10 cellular contexts compared by ENCODE assay signal in the genomic region with DNA sequence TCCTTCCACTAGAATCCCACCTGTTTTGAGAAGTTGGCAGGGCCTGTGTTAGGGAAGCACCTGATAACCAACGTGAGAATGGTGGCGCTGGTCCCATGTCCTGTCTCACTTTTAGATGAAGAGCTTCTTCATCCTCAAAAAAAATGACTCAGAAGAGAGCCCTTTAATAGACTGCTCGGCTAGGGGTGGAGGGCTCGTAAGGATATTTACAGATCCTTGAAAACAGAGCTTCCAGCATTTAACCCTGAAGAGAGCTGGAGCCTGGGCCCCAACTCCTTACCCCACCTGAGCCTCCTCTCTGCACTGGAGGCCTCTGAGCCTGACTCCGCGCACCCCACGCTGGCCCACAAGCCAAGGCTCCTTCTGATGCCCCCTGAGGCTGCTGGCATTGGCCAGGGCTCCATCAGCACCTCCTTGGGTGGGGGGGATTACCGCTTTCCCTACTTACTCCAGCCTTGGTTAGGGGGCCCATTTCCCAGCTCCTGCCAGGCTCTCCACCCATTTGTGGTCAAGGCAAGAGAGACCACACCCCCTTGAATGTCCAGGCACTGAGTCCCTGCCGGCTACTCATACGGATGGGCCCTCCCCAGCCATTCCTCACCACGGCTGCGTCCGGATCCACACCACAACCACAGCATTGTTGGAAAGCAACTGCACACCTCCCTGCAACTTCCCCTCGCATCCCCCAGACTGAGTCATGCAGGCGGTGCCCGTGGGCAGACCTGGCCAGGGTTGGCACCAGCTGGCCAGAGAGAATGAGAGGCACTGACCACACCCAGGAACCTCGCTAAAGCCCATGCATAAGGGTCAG. TPM values are rescaled to one million over a fixed set of nuclear protein-coding genes. Genes with fewer than 3 reads are reported as not detected.
DNase-seq lines count a peak whose midpoint lies in the region; ATAC-seq and TF ChIP-seq lines count a peak whose summit lies in the region.
"Had no signal": no experiment of that assay in that cellular context is flagged by ENCODE, and none has a peak within 500 bp of the region (broad histone marks: within the 10 kb centered on the region; RNA-seq: fewer than 3 reads in every experiment).

No MANE protein-coding gene starts in this region.

- H2BK5ac ChIP-seq in IMR-90 (ENCODE audit: low read depth, low read length, poor library complexity, severe bottlenecking) (peak overlapping the region; percentile 85), mesenchymal stem cell (ENCODE audit: low read depth, low read length, poor library complexity, severe bottlenecking) (no peak overlapping the region)

- no TSS peak for BruUV-seq in IMR-90 (replicated peaks; lab: Mats Ljungman, UMichigan)

- CTCF ChIA-PET in IMR-90 (lab: Yijun Ruan, JAX), result interaction anchor here (0.6 to 1.4 kb wide), 3 partner anchors 8 to 390 kb away, joined by 3 to 4 read pairs (median 4); no protein-coding TSS in a partner anchor
- CTCF ChIA-PET in activated CD4-positive, alpha-beta memory T cell treated with anti-CD3 and anti-CD28 coated beads for 36 hours (lab: Charles Lee), result interaction anchor here (1.0 to 2.0 kb wide), 5 partner anchors 9 to 93 kb away, joined by 3 to 8 read pairs (median 4); no protein-coding TSS in a partner anchor

- H2AFZ ChIP-seq in IMR-90 (replicated peaks; ENCODE audit: low read length, poor library complexity), result peak overlapping the region; percentile 85
- H2AFZ ChIP-seq in mesenchymal stem cell (ENCODE audit: low read depth, low read length), result no peak overlapping the region

- H4K5ac ChIP-seq in IMR-90 (ENCODE audit: low read depth, low read length), result no peak overlapping the region; the same call in 1 of the 2 replicates

- no peak for TF ChIP-seq POLR2A in IMR-90 (IDR thresholded peaks at IDR 0.05; ENCODE audit: low read depth, low read length)

- peak; percentile 27 to 50 for DNase-seq in AML-193 (lab: John Stamatoyannopoulos, UW)
- peak; percentile 92 for DNase-seq in IMR-90
- peak; percentile 83 to 94 for DNase-seq in cardiac fibroblast (ENCODE audit: low read depth in 2 of 2)
- peak; percentile 78 for DNase-seq in mesenchymal stem cell
- no peak for DNase-seq in stimulated activated naive CD8-positive, alpha-beta T cell treated with anti-CD3 and anti-CD28 coated beads, Interleukin-15, Interleukin-2, amounts not matched to agents 100 U/mL and 50 U/mL, for 24 hours
- no peak for DNase-seq in activated CD4-positive, alpha-beta memory T cell treated with anti-CD3 and anti-CD28 coated beads for 36 hours
- DNase-seq in Kasumi-1 (lab: John Stamatoyannopoulos, UW), result no peak

- H3K9ac ChIP-seq in IMR-90 (ENCODE audit: low read depth, low read length) (no peak overlapping the region), mesenchymal stem cell (ENCODE audit: low read length) (peak overlapping the region; percentile 60)

- H2BK20ac ChIP-seq in IMR-90 (ENCODE audit: low read depth, low read length), result peak overlapping the region; percentile 84

- whole genome bisulfite sequencing in IMR-90 (ENCODE audit: extremely low coverage in 2 of 2, insufficient read length in 1 of 2), 2 experiments, result 0% methylated on average over 1 of the region's 17 CpGs; no CpG with 5 or more reads in 1 of the 2 experiments
- WGBS in mesenchymal stem cell, result 56% methylated on average over 17 of the region's 17 CpGs

- peaks cover 22% of the 10 kb centered on the region for H3K4me1 ChIP-seq in IMR-90 (ENCODE audit: control insufficient read depth, insufficient read depth, low read length)
- peaks cover 44% of the 10 kb centered on the region for H3K4me1 ChIP-seq in mesenchymal stem cell (ENCODE audit: control insufficient read depth, insufficient read depth, low read depth, low read length)

- no peaks in the 10 kb centered on the region for H3K36me3 Mint-ChIP-seq in activated CD4-positive, alpha-beta memory T cell treated with anti-CD3 and anti-CD28 coated beads for 36 hours

- no peaks in the 10 kb centered on the region for H4K20me1 ChIP-seq in IMR-90 (ENCODE audit: insufficient read depth, low read length)

- peak overlapping the region; percentile 46 for H3K14ac ChIP-seq in IMR-90 (replicated peaks; ENCODE audit: low read depth, low read length)
- H3K14ac ChIP-seq in mesenchymal stem cell (ENCODE audit: low read length in 2 of 2), result peak overlapping the region in 1 of 2 experiments; percentile 38

- no peak overlapping the region for H3K27ac Mint-ChIP-seq in activated CD4-positive, alpha-beta memory T cell treated with anti-CD3 and anti-CD28 coated beads for 36 hours

- H3K18ac ChIP-seq in IMR-90 (ENCODE audit: low read depth, low read length) (peak overlapping the region; percentile 9; the same call in 1 of the 2 replicates), mesenchymal stem cell (ENCODE audit: low read depth in 1 of 2, low read length in 2 of 2) (peak overlapping the region; percentile 71 to 77)

- POLR2A ChIA-PET in IMR-90 (lab: Charles Lee; ENCODE audit: unreplicated experiment), result interaction anchor here (0.5 to 0.7 kb wide), 2 partner anchors 17 to 23 kb away, joined by 3 to 4 read pairs; no protein-coding TSS in a partner anchor
- POLR2A ChIA-PET in activated CD4-positive, alpha-beta memory T cell treated with anti-CD3 and anti-CD28 coated beads for 36 hours (lab: Charles Lee), result no interaction called here

- intact Hi-C loops in IMR-90 (cut with micrococcal nuclease), result no loop called here
- intact Hi-C loops in activated CD4-positive, alpha-beta memory T cell treated with anti-CD3 and anti-CD28 coated beads for 36 hours (cut with micrococcal nuclease), result no loop called here

- no peak overlapping the region for H3K4me3 ChIP-seq in IMR-90 (ENCODE audit: insufficient read depth, low read depth, low read length)
- no peak overlapping the region for H3K4me3 ChIP-seq in cardiac fibroblast (replicated peaks in 1 of 2; ENCODE audit: low read depth in 2 of 2, low read length in 2 of 2)
- H3K4me3 ChIP-seq in mesenchymal stem cell (ENCODE audit: insufficient read depth in 1 of 2, low read depth in 1 of 2, low read length in 2 of 2), result no peak overlapping the region

- H2AK5ac ChIP-seq in IMR-90 (ENCODE audit: low read depth, low read length), result peak overlapping the region; percentile 84
- peak overlapping the region; percentile 53 for H2AK5ac ChIP-seq in mesenchymal stem cell (ENCODE audit: low read length, severe bottlenecking)

- no peak for TF ChIP-seq RAD21 in IMR-90 (IDR thresholded peaks at IDR 0.05; ENCODE audit: low read length)

- ATAC-seq in IMR-90 (ENCODE audit: low read depth), result peak; percentile 91
- ATAC-seq in stimulated activated naive CD8-positive, alpha-beta T cell treated with anti-CD3 and anti-CD28 coated beads, Interleukin-15, Interleukin-2, amounts not matched to agents 100 U/mL and 50 U/mL, for 24 hours, result no peak
- ATAC-seq in GM18873 (IDR thresholded peaks at IDR 0.05; ENCODE audit: low FRiP score, unreplicated experiment), result no peak

- peaks cover 15% of the 10 kb centered on the region; the same call in 1 of the 2 replicates for H3K36me3 ChIP-seq in IMR-90 (ENCODE audit: control insufficient read depth, insufficient read depth, low read length)
- peaks cover 20 to 23% of the 10 kb centered on the region in 2 experiments for H3K36me3 ChIP-seq in mesenchymal stem cell (ENCODE audit: control insufficient read depth in 1 of 2, insufficient read depth in 2 of 2, low read depth in 1 of 2, low read length in 2 of 2)
- H3K36me3 ChIP-seq: neutrophil had no signal

- TF ChIP-seq CTCF in IMR-90 (conservative IDR thresholded peaks at IDR 0.05; ENCODE audit: low read depth, low read length) (no peak), cardiac fibroblast (IDR thresholded peaks at IDR 0.05; ENCODE audit: low read depth, low read length) (no peak)

- peak overlapping the region; percentile 84 for H3K4ac ChIP-seq in IMR-90 (ENCODE audit: low read depth, low read length)
- H3K4ac ChIP-seq in mesenchymal stem cell (ENCODE audit: low read depth in 1 of 2, low read length in 2 of 2), result peak overlapping the region in 1 of 2 experiments; percentile 24

- H3K27ac ChIP-seq in IMR-90 (ENCODE audit: insufficient read depth, low read length) (peak overlapping the region; percentile 6; the same call in 1 of the 2 replicates), mesenchymal stem cell (ENCODE audit: low read length, poor library complexity, severe bottlenecking) (peak overlapping the region; percentile 35)
- H3K27ac ChIP-seq: neutrophil, VCaP had no signal

- peak overlapping the region; percentile 63; the same call in 1 of the 2 replicates for H4K91ac ChIP-seq in IMR-90 (ENCODE audit: insufficient read depth, low read depth, low read length)
- peak overlapping the region; percentile 75 for H4K91ac ChIP-seq in mesenchymal stem cell (ENCODE audit: low read length)

- dilution Hi-C loops in IMR-90 (cut with HindIII; ENCODE audit: low sequenced_read_pairs, unreplicated experiment), result no loop called here

- H3K9me3 ChIP-seq in IMR-90 (ENCODE audit: control insufficient read depth, insufficient read depth, low read length) (no peaks in the 10 kb centered on the region), mesenchymal stem cell (ENCODE audit: control insufficient read depth, low read length) (no peaks in the 10 kb centered on the region)
- H3K9me3 ChIP-seq: neutrophil had no signal

- no peaks in the 10 kb centered on the region for H3K27me3 Mint-ChIP-seq in activated CD4-positive, alpha-beta memory T cell treated with anti-CD3 and anti-CD28 coated beads for 36 hours

- peak overlapping the region; percentile 92; the same call in 1 of the 3 replicates for H2BK15ac ChIP-seq in IMR-90 (ENCODE audit: low read depth, low read length)
- H2BK15ac ChIP-seq in mesenchymal stem cell (ENCODE audit: low read depth, poor library complexity, severe bottlenecking), result peak overlapping the region; percentile 2

- H3K9me1 ChIP-seq in IMR-90 (ENCODE audit: insufficient read depth, low read length), result peaks cover 18% of the 10 kb centered on the region

- H2BK120ac ChIP-seq in IMR-90 (ENCODE audit: low read depth, low read length), result peak overlapping the region; percentile 67
- H2BK120ac ChIP-seq in mesenchymal stem cell (ENCODE audit: low read depth, low read length), result no peak overlapping the region

- peak overlapping the region; percentile 92 for H2AK9ac ChIP-seq in IMR-90 (replicated peaks; ENCODE audit: low read depth, low read length, poor library complexity)

- no peaks in the 10 kb centered on the region for H3K79me1 ChIP-seq in IMR-90 (ENCODE audit: low read depth in 1 of 2, low read length in 2 of 2)
- H3K79me1 ChIP-seq in mesenchymal stem cell (replicated peaks; ENCODE audit: low read length, poor library complexity, severe bottlenecking), result peaks cover 4% of the 10 kb centered on the region

- in situ Hi-C loops in IMR-90 (cut with MboI; ENCODE audit: low sequenced_read_pairs), result no loop called here

- H3K27me3 ChIP-seq in IMR-90 (ENCODE audit: control insufficient read depth, insufficient read depth, low read length) (no peaks in the 10 kb centered on the region), mesenchymal stem cell (ENCODE audit: control insufficient read depth in 1 of 2, insufficient read depth in 1 of 2, low read length in 2 of 2) (no peaks in the 10 kb centered on the region)

- H3K4me2 ChIP-seq in IMR-90 (ENCODE audit: low read depth, low read length) (peak overlapping the region; percentile 23; the same call in 1 of the 2 replicates), mesenchymal stem cell (ENCODE audit: low read length, poor library complexity, severe bottlenecking) (no peak overlapping the region)

- no peak overlapping the region for H3K4me3 Mint-ChIP-seq in activated CD4-positive, alpha-beta memory T cell treated with anti-CD3 and anti-CD28 coated beads for 36 hours

- peak overlapping the region in 1 of 2 experiments; percentile 90 for H2BK12ac ChIP-seq in mesenchymal stem cell (ENCODE audit: low read length in 2 of 2)

- H3K23ac ChIP-seq in IMR-90 (ENCODE audit: low read depth, low read length) (no peak overlapping the region), mesenchymal stem cell (ENCODE audit: low read length in 2 of 2) (no peak overlapping the region)

- peak overlapping the region; percentile 43 to 73; a peak in 2 of 4 replicates for H4K8ac ChIP-seq in IMR-90 (ENCODE audit: low read depth in 2 of 2, low read length in 2 of 2)
- peak overlapping the region; percentile 76 for H4K8ac ChIP-seq in mesenchymal stem cell (ENCODE audit: low read length)

- no peak overlapping the region; the same call in 1 of the 2 replicates for H3K56ac ChIP-seq in IMR-90 (ENCODE audit: extremely low read depth, insufficient read depth, low read length)

- H3K4me1 Mint-ChIP-seq in activated CD4-positive, alpha-beta memory T cell treated with anti-CD3 and anti-CD28 coated beads for 36 hours (ENCODE audit: low read depth), result peaks cover 25% of the 10 kb centered on the region

- no peaks in the 10 kb centered on the region for H3K9me3 Mint-ChIP-seq in activated CD4-positive, alpha-beta memory T cell treated with anti-CD3 and anti-CD28 coated beads for 36 hours

RNA-seq across cellular contexts. Expression of a gene that starts 30.2 kb away (rescaled TPM):
- total RNA-seq in IMR-90 (2012; rRNA removed), result 146 and 148 TPM in 2 replicates
- 311 and 332 TPM in 2 replicates for polyA plus RNA-seq in IMR-90 (2012; rRNA removed)
- 118 and 403 TPM in 2 replicates for polyA plus RNA-seq in IMR-90 (2012; cell fraction: cytosol; rRNA removed)
- 211 and 331 TPM in 2 replicates for polyA plus RNA-seq in IMR-90 (2012; cell fraction: nucleus; rRNA removed; ENCODE audit: low replicate concordance)
- 187 TPM for polyA plus RNA-seq in mesenchymal stem cell (2013, experiment 1 of 2)
- 181 TPM for polyA plus RNA-seq in mesenchymal stem cell (2013, experiment 2 of 2)
- total RNA-seq in activated CD4-positive, alpha-beta memory T cell treated with anti-CD3 and anti-CD28 coated beads for 36 hours, result 1 to 10 TPM; 2.5 to 3.3 TPM

RNA-seq across cellular contexts. Expression of a gene that starts 35.6 kb away (rescaled TPM):
- 11.8 and 12.5 TPM in 2 replicates for total RNA-seq in IMR-90 (2012; rRNA removed)
- polyA plus RNA-seq in IMR-90 (2012; rRNA removed), result 21.2 and 25.0 TPM in 2 replicates
- 15.0 and 22.2 TPM in 2 replicates for polyA plus RNA-seq in IMR-90 (2012; cell fraction: cytosol; rRNA removed)
- polyA plus RNA-seq in IMR-90 (2012; cell fraction: nucleus; rRNA removed; ENCODE audit: low replicate concordance), result 13.0 and 29.7 TPM in 2 replicates
- 7.8 TPM for polyA plus RNA-seq in mesenchymal stem cell (2013, experiment 1 of 2)
- 8.5 TPM for polyA plus RNA-seq in mesenchymal stem cell (2013, experiment 2 of 2)
- total RNA-seq in activated CD4-positive, alpha-beta memory T cell treated with anti-CD3 and anti-CD28 coated beads for 36 hours, result 10 to 100 TPM in 1 of 2 experiments, 1 to 10 TPM in 1; 7.1 to 10.1 TPM

RNA-seq across cellular contexts. Expression of a gene that starts 38.0 kb away (rescaled TPM):
- total RNA-seq in IMR-90 (2012; rRNA removed), result 8.8 and 10.3 TPM in 2 replicates
- polyA plus RNA-seq in IMR-90 (2012; rRNA removed), result 22.6 and 23.1 TPM in 2 replicates
- polyA plus RNA-seq in IMR-90 (2012; cell fraction: cytosol; rRNA removed), result 28.1 and 29.3 TPM in 2 replicates
- polyA plus RNA-seq in IMR-90 (2012; cell fraction: nucleus; rRNA removed; ENCODE audit: low replicate concordance), result 43.2 and 105 TPM in 2 replicates
- polyA plus RNA-seq in mesenchymal stem cell (2013, experiment 1 of 2), result 49.0 TPM
- polyA plus RNA-seq in mesenchymal stem cell (2013, experiment 2 of 2), result 51.3 TPM
- 10 to 100 TPM; 67.6 to 69.8 TPM for total RNA-seq in activated CD4-positive, alpha-beta memory T cell treated with anti-CD3 and anti-CD28 coated beads for 36 hours

Comparison
In these comparisons a context has a peak if more than half of its experiments do, and no peak if none do; other contexts are left out.
1. DNase-seq: peak in AML-193 (2 of 2), IMR-90 (single experiment), cardiac fibroblast (2 of 2) and mesenchymal stem cell (single experiment); none in stimulated activated naive CD8-positive, alpha-beta T cell treated with anti-CD3 and anti-CD28 coated beads, Interleukin-15, Interleukin-2, amounts not matched to agents 100 U/mL and 50 U/mL, for 24 hours (single experiment), activated CD4-positive, alpha-beta memory T cell treated with anti-CD3 and anti-CD28 coated beads for 36 hours (single experiment) and Kasumi-1 (0 of 2).
2. RNA of a gene that starts 30.2 kb away (total RNA-seq): 146 to 148 TPM in IMR-90; 2.5 to 3.3 TPM in activated CD4-positive, alpha-beta memory T cell treated with anti-CD3 and anti-CD28 coated beads for 36 hours; every median in the first group is over 10 times any median in the second.